Comparison of ENCODE assay signal across 22 cellular contexts in the genomic region with DNA sequence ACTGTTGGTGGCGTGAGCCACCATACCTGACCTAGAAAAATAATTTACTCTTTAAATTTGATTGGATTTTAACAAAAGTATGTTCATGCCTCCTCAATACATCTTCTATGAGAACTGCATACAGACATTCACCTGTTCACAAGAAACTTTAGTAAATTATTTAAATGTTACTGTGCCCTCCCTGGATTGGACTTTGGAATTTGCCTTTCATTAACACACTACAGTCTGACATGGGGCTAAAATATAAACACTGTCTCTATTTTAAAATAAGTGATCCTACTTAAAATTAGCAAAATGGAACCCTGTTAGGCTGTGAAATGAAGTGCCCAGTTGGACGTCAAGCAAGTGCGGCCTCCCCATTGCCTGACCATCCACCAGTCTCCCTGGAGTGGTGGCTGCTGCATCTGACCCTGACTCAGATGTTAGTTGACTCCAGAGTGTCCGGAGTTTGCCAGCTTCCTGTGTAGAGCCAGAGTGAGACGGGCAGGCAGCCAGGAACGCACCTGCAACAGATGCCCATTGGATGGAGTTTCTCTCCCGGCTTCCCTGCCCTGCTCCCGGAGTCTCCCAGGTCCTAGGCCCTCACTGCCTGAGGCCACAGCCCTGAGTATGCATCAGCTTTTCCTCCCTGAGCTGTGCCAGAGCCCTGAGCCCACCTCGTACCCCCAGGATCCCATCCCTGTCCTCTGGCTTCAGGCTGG. TPM values are rescaled to one million over a fixed set of nuclear protein-coding genes. Genes with fewer than 3 reads are reported as not detected.
DNase-seq lines count a peak whose midpoint lies in the region; ATAC-seq and TF ChIP-seq lines count a peak whose summit lies in the region.
"Had no signal": no experiment of that assay in that cellular context is flagged by ENCODE, and none has a peak within 500 bp of the region (broad histone marks: within the 10 kb centered on the region; RNA-seq: fewer than 3 reads in every experiment).

No MANE protein-coding gene starts in this region.

- TF ChIP-seq CTCF in Calu3 (IDR thresholded peaks at IDR 0.05; ENCODE audit: unreplicated experiment) (no peak), body of pancreas (IDR thresholded peaks at IDR 0.05) (no peak), lung (IDR thresholded peaks at IDR 0.05; ENCODE audit: control extremely low read depth, extremely low read depth) (no peak)

- BruUV-seq in Calu3 (replicated peaks; lab: Mats Ljungman, UMichigan), result no TSS peak

- ATAC-seq in body of pancreas, result peak; percentile 85
- ATAC-seq in lung (ENCODE audit: insufficient read depth, low FRiP score), result peak; percentile 53
- no peak for ATAC-seq in GM18505 (IDR thresholded peaks at IDR 0.05; ENCODE audit: unreplicated experiment)
- ATAC-seq: left cardiac atrium; right cardiac atrium; stimulated activated effector memory CD8-positive, alpha-beta T cell treated with anti-CD3 and anti-CD28 coated beads, Interleukin-12 subunit alpha, Interleukin-12 subunit beta, amount 100 ng/mL, for 72 hours had no signal

- no peaks in the 10 kb centered on the region for H3K36me3 ChIP-seq in body of pancreas (replicated peaks in 1 of 2; ENCODE audit: insufficient read depth in 1 of 2, low read depth in 2 of 2)
- H3K36me3 ChIP-seq in lung (ENCODE audit: control insufficient read depth in 2 of 2, insufficient read depth in 2 of 2, low read length in 2 of 2), result no peaks in the 10 kb centered on the region
- H3K36me3 ChIP-seq: esophagus squamous epithelium, thoracic aorta had no signal

- H3K27ac ChIP-seq in body of pancreas (peak overlapping the region in 3 of 4 donors; percentile 39 to 43 (median 39)), lung (ENCODE audit: low read depth in 1 of 2, low read length in 1 of 2) (no peak overlapping the region)
- H3K27ac ChIP-seq: esophagus squamous epithelium, thoracic aorta had no signal

- H3K27me3 ChIP-seq in body of pancreas (no peaks in the 10 kb centered on the region), lung (ENCODE audit: control insufficient read depth, insufficient read depth) (no peaks in the 10 kb centered on the region)

- no peak overlapping the region for H3K4me3 ChIP-seq in body of pancreas
- H3K4me3 ChIP-seq in lung, result no peak overlapping the region
- H3K4me3 ChIP-seq: esophagus squamous epithelium, thoracic aorta had no signal

- H3K4me1 Mint-ChIP-seq in Calu3 (ENCODE audit: low read depth, unreplicated experiment), result no peaks in the 10 kb centered on the region
- H3K4me1 Mint-ChIP-seq: stimulated activated effector memory CD8-positive, alpha-beta T cell treated with anti-CD3 and anti-CD28 coated beads, Interleukin-12 subunit alpha, Interleukin-12 subunit beta, amount 100 ng/mL, for 72 hours had no signal

- DNase-seq in Calu3 (peak; percentile 17), NCI-H1105 (lab: John Stamatoyannopoulos, UW) (peak; percentile 54), body of pancreas (peak; percentile 85 to 96 (median 94)), lung (ENCODE audit: low spot score) (peak; percentile 78), SW480 (ENCODE audit: low spot score) (no peak), OCI-M1 (lab: John Stamatoyannopoulos, UW) (no peak), midbrain (lab: John Stamatoyannopoulos, UW) (no peak)
- DNase-seq: activated CD4-positive, alpha-beta T cell treated with anti-CD3 and anti-CD28 coated beads, Interleukin-2, amount 50 U/mL, for 4 hours; activated naive CD4-positive, alpha-beta T cell; activated T-cell treated with anti-CD3 and anti-CD28 coated beads, Interleukin-2, amount 50 U/mL, for 1 hour; amygdala; CD4-positive, CD25-positive, alpha-beta regulatory T cell; central memory CD4-positive, alpha-beta T cell; effector memory CD4-positive, alpha-beta T cell; esophagus squamous epithelium; left cardiac atrium; NCI-H1436 treated with DMSO at 0.1 percent for 48 hours; nucleus accumbens; right cardiac atrium had no signal

- no peak overlapping the region for H3K4me3 Mint-ChIP-seq in Calu3 (ENCODE audit: low read depth, unreplicated experiment)
- H3K4me3 Mint-ChIP-seq: CD4-positive, CD25-positive, alpha-beta regulatory T cell; stimulated activated effector memory CD8-positive, alpha-beta T cell treated with anti-CD3 and anti-CD28 coated beads, Interleukin-12 subunit alpha, Interleukin-12 subunit beta, amount 100 ng/mL, for 72 hours had no signal

- H3K4me1 ChIP-seq in body of pancreas (peaks cover 29% of the 10 kb centered on the region), lung (ENCODE audit: control insufficient read depth in 2 of 2, insufficient read depth in 2 of 2, low read length in 2 of 2) (peaks cover 0 to 5% of the 10 kb centered on the region in 2 donors)

- CTCF ChIA-PET in Calu3 (lab: Charles Lee), result no interaction called here

- intact Hi-C loops in Calu3 (cut with micrococcal nuclease; ENCODE audit: unreplicated experiment), result no loop called here
- intact Hi-C loops in body of pancreas (cut with DNase I), result loop anchor here (10.0 kb wide), 1 partner anchor 231 kb away; no protein-coding TSS in a partner anchor

- H3K27ac Mint-ChIP-seq in Calu3 (ENCODE audit: unreplicated experiment), result no peak overlapping the region
- H3K27ac Mint-ChIP-seq: stimulated activated effector memory CD8-positive, alpha-beta T cell treated with anti-CD3 and anti-CD28 coated beads, Interleukin-12 subunit alpha, Interleukin-12 subunit beta, amount 100 ng/mL, for 72 hours had no signal

- no peaks in the 10 kb centered on the region for H3K36me3 Mint-ChIP-seq in Calu3 (ENCODE audit: insufficient read depth, unreplicated experiment)
- H3K36me3 Mint-ChIP-seq: CD4-positive, CD25-positive, alpha-beta regulatory T cell; stimulated activated effector memory CD8-positive, alpha-beta T cell treated with anti-CD3 and anti-CD28 coated beads, Interleukin-12 subunit alpha, Interleukin-12 subunit beta, amount 100 ng/mL, for 72 hours had no signal

- peak in 1 of 3 donors; percentile 17 for TF ChIP-seq POLR2A in body of pancreas (IDR thresholded peaks at IDR 0.05)
- TF ChIP-seq POLR2A in GM18505 (IDR thresholded peaks at IDR 0.05; ENCODE audit: borderline replicate concordance, extremely low read depth, insufficient read depth, insufficient read length), result no peak

- H3K9me3 ChIP-seq in body of pancreas (no peaks in the 10 kb centered on the region), lung (ENCODE audit: control insufficient read depth in 2 of 2, insufficient read depth in 1 of 2, low read length in 1 of 2) (peaks cover 0 to 2% of the 10 kb centered on the region in 2 donors)
- H3K9me3 ChIP-seq: esophagus squamous epithelium, thoracic aorta had no signal

- H3K9me3 Mint-ChIP-seq in Calu3 (ENCODE audit: low read depth, unreplicated experiment), result no peaks in the 10 kb centered on the region
- H3K9me3 Mint-ChIP-seq: CD4-positive, CD25-positive, alpha-beta regulatory T cell; stimulated activated effector memory CD8-positive, alpha-beta T cell treated with anti-CD3 and anti-CD28 coated beads, Interleukin-12 subunit alpha, Interleukin-12 subunit beta, amount 100 ng/mL, for 72 hours had no signal

- H3K27me3 Mint-ChIP-seq in Calu3 (ENCODE audit: unreplicated experiment), result no peaks in the 10 kb centered on the region

- WGBS in body of pancreas, 2 donors, result 27 to 43% methylated on average over 6 to 9 of the region's 9 CpGs
- WGBS in lung, 2 donors, result 68 to 92% methylated on average over 9 of the region's 9 CpGs

RNA-seq across cellular contexts. Expression of gene ATP11A, which starts 45.9 kb away (rescaled TPM):
- total RNA-seq in Calu3 (2022), result 113 and 115 TPM in 2 replicates
- 10 to 100 TPM; 24.1 to 33.9 TPM for total RNA-seq in body of pancreas
- 100 to 1,000 TPM; 262 to 317 TPM for total RNA-seq in lung
- 10 to 100 TPM; 46.3 to 62.9 TPM for polyA plus RNA-seq in lung

RNA-seq across cellular contexts. Expression of gene TUBGCP3, which starts 56.0 kb away (rescaled TPM):
- total RNA-seq in Calu3 (2022) (13.7 and 16.1 TPM in 2 replicates), body of pancreas (10 to 100 TPM; 26.7 to 30.0 TPM), lung (10 to 100 TPM; 33.1 to 40.2 TPM)
- 10 to 100 TPM; 10.9 to 20.7 TPM for polyA plus RNA-seq in lung

Comparison
In these comparisons a context has a peak if more than half of its experiments do, and no peak if none do; other contexts are left out.
1. DNase-seq: peak in Calu3 (single experiment), NCI-H1105 (single experiment), body of pancreas (4 of 4) and lung (single experiment); none in SW480 (single experiment), OCI-M1 (single experiment) and midbrain (single experiment).
2. H3K27ac ChIP-seq: peak in body of pancreas (3 of 4); none in lung (0 of 2).